In genomic region chr21:33212159-33212851, GRCh38 we compare ENCODE assay signal across 10 cellular contexts. TPM values are rescaled to one million over a fixed set of nuclear protein-coding genes. Genes with fewer than 3 reads are reported as not detected.
DNase-seq lines count a peak whose midpoint lies in the region; ATAC-seq and TF ChIP-seq lines count a peak whose summit lies in the region.
"Had no signal": no experiment of that assay in that cellular context is flagged by ENCODE, and none has a peak within 500 bp of the region (broad histone marks: within the 10 kb centered on the region; RNA-seq: fewer than 3 reads in every experiment).

No MANE protein-coding gene starts in this region.

- H3K4me1 ChIP-seq in CD4-positive, CD25-positive, alpha-beta regulatory T cell (ENCODE audit: control insufficient read depth, insufficient read depth, low read length, poor library complexity, severe bottlenecking): peaks cover 66% of the 10 kb centered on the region
- peaks cover 37% of the 10 kb centered on the region for H3K4me1 ChIP-seq in MM.1S (ENCODE audit: low read length)
- peaks cover 9% of the 10 kb centered on the region for H3K4me1 ChIP-seq in mesodermal cell (ENCODE audit: control insufficient read depth, insufficient read depth, low read length, poor library complexity, severe bottlenecking)

- CTCF ChIA-PET in GM10248 (lab: Yijun Ruan, JAX): interaction anchor here (1.4 to 2.1 kb wide), 2 partner anchors 12 to 15 kb away, joined by 4 to 8 read pairs; no protein-coding TSS in a partner anchor

- TF ChIP-seq CTCF in MM.1S (IDR thresholded peaks at IDR 0.05; ENCODE audit: low read length) (no peak), brain microvascular endothelial cell (IDR thresholded peaks at IDR 0.05; ENCODE audit: low read depth, low read length, missing control alignments) (no peak), GM10248 (IDR thresholded peaks at IDR 0.05; ENCODE audit: control extremely low read depth, extremely low read depth, low read depth, missing control alignments) (no peak)

- ATAC-seq in CD4-positive, CD25-positive, alpha-beta regulatory T cell (ENCODE audit: low read depth in 2 of 2): peak; percentile 24 to 48
- no peak for ATAC-seq in GM18519 (IDR thresholded peaks at IDR 0.05; ENCODE audit: low FRiP score, unreplicated experiment)

- H3K4me2 ChIP-seq in MM.1S (ENCODE audit: low read depth, low read length): no peak overlapping the region

- H2AFZ ChIP-seq in MM.1S (ENCODE audit: low read length): no peak overlapping the region

- no peaks in the 10 kb centered on the region for H3K27me3 Mint-ChIP-seq in CD4-positive, CD25-positive, alpha-beta regulatory T cell

- H3K9me3 ChIP-seq in CD4-positive, CD25-positive, alpha-beta regulatory T cell (ENCODE audit: control insufficient read depth in 2 of 2, low read length in 2 of 2): no peaks in the 10 kb centered on the region
- no peaks in the 10 kb centered on the region for H3K9me3 ChIP-seq in MM.1S (replicated peaks; ENCODE audit: insufficient read depth, low read length)
- H3K9me3 ChIP-seq in mesodermal cell (ENCODE audit: control insufficient read depth, low read length): peaks cover 4% of the 10 kb centered on the region

- no peak overlapping the region for H3K9ac ChIP-seq in MM.1S (ENCODE audit: low read length)

- 86 to 87% methylated on average over 6 to 7 of the region's 8 CpGs for WGBS in mesodermal cell (ENCODE audit: insufficient coverage in 2 of 2), 2 experiments

- peaks cover 0 to 4% (median 1%) of the 10 kb centered on the region in 7 donors for H3K9me3 Mint-ChIP-seq in CD4-positive, CD25-positive, alpha-beta regulatory T cell

- no peaks in the 10 kb centered on the region for H3K36me3 ChIP-seq in CD4-positive, CD25-positive, alpha-beta regulatory T cell (ENCODE audit: control insufficient read depth, insufficient read depth, low read length)
- no peaks in the 10 kb centered on the region for H3K36me3 ChIP-seq in MM.1S (replicated peaks; ENCODE audit: insufficient read depth, low read length)
- H3K36me3 ChIP-seq in brain microvascular endothelial cell (replicated peaks): no peaks in the 10 kb centered on the region
- no peaks in the 10 kb centered on the region for H3K36me3 ChIP-seq in mesodermal cell (ENCODE audit: control insufficient read depth, insufficient read depth, low read length)

- no peaks in the 10 kb centered on the region for H3K79me2 ChIP-seq in MM.1S (ENCODE audit: low read length)

- H3K9me2 ChIP-seq in MM.1S (replicated peaks; ENCODE audit: insufficient read depth, low read length): no peaks in the 10 kb centered on the region

- H3K4me3 ChIP-seq in CD4-positive, CD25-positive, alpha-beta regulatory T cell (ENCODE audit: low read depth, low read length): peak overlapping the region; percentile 43
- H3K4me3 ChIP-seq in MM.1S (ENCODE audit: low read length) (no peak overlapping the region), brain microvascular endothelial cell (ENCODE audit: low read depth, low read length) (no peak overlapping the region), mesodermal cell (ENCODE audit: extremely low read depth, insufficient read depth, low read length, poor library complexity, severe bottlenecking) (no peak overlapping the region)

- H3K27ac ChIP-seq in CD4-positive, CD25-positive, alpha-beta regulatory T cell (ENCODE audit: insufficient read depth, low read length, poor library complexity, severe bottlenecking): peak overlapping the region; percentile 71
- no peak overlapping the region for H3K27ac ChIP-seq in MM.1S (ENCODE audit: low read length)
- H3K27ac ChIP-seq in brain microvascular endothelial cell: no peak overlapping the region
- peak overlapping the region; percentile 81 for H3K27ac ChIP-seq in mesodermal cell (ENCODE audit: low read depth, low read length, severe bottlenecking)

- DNase-seq in CD4-positive, CD25-positive, alpha-beta regulatory T cell: peak in 2 of 3 donors; percentile 37 to 75
- peak; percentile 53 for DNase-seq in MM.1S
- peak; percentile 9 for DNase-seq in brain microvascular endothelial cell
- no peak for DNase-seq in middle frontal gyrus (ENCODE audit: extremely low spot score, low spot score)
- no peak for DNase-seq in GM10248 (ENCODE audit: extremely low spot score)
- no peak for DNase-seq in NCI-H187 (lab: John Stamatoyannopoulos, UW)
- DNase-seq: NCI-H1436; stimulated activated CD4-positive, alpha-beta T cell treated with anti-CD3 and anti-CD28 coated beads, Interleukin-4, amount 100 ng/mL, for 24 hours had no signal

- peak overlapping the region; percentile 81 to 98 (median 93) for H3K27ac Mint-ChIP-seq in CD4-positive, CD25-positive, alpha-beta regulatory T cell

- no peaks in the 10 kb centered on the region for H4K20me1 ChIP-seq in MM.1S (ENCODE audit: insufficient read depth, low read length)

- POLR2A ChIA-PET in GM10248 (lab: Yijun Ruan, JAX): no interaction called here

- peak overlapping the region; percentile 66 to 83 (median 73) for H3K4me3 Mint-ChIP-seq in CD4-positive, CD25-positive, alpha-beta regulatory T cell

- H3K36me3 Mint-ChIP-seq in CD4-positive, CD25-positive, alpha-beta regulatory T cell: no peaks in the 10 kb centered on the region

- H3K27me3 ChIP-seq in CD4-positive, CD25-positive, alpha-beta regulatory T cell (ENCODE audit: control insufficient read depth, insufficient read depth, low read length): no peaks in the 10 kb centered on the region
- no peaks in the 10 kb centered on the region for H3K27me3 ChIP-seq in MM.1S (replicated peaks; ENCODE audit: insufficient read depth, low read length)
- no peaks in the 10 kb centered on the region for H3K27me3 ChIP-seq in brain microvascular endothelial cell (replicated peaks)

- in situ Hi-C loops in brain microvascular endothelial cell (cut with HindIII; ENCODE audit: low pct_ligation_motif_present, low sequenced_read_pairs): no loop called here

- H3K4me1 Mint-ChIP-seq in CD4-positive, CD25-positive, alpha-beta regulatory T cell: peaks cover 21 to 91% (median 58%) of the 10 kb centered on the region in 4 donors

- peaks cover 26% of the 10 kb centered on the region for H3F3A ChIP-seq in MM.1S (ENCODE audit: insufficient read depth, low read length)

RNA-seq across cellular contexts. Expression of gene IFNAR2, which starts 17.4 kb away (rescaled TPM):
- 56.9 TPM for total RNA-seq in CD4-positive, CD25-positive, alpha-beta regulatory T cell
- polyA plus RNA-seq in CD4-positive, CD25-positive, alpha-beta regulatory T cell: 100 to 1,000 TPM; 110 to 121 (median 111) TPM
- 29.3 TPM for polyA plus RNA-seq in mesodermal cell (2013, experiment 1 of 2)
- polyA plus RNA-seq in mesodermal cell (2013, experiment 2 of 2): 29.9 TPM

RNA-seq across cellular contexts. Expression of gene IL10RB, which starts 53.9 kb away (rescaled TPM):
- 30.9 TPM for total RNA-seq in CD4-positive, CD25-positive, alpha-beta regulatory T cell
- 100 to 1,000 TPM in 1 of 4 donors, 10 to 100 TPM in 3; 72.3 to 105 (median 84.9) TPM for polyA plus RNA-seq in CD4-positive, CD25-positive, alpha-beta regulatory T cell
- polyA plus RNA-seq in mesodermal cell (2013, experiment 1 of 2): 12.6 TPM
- polyA plus RNA-seq in mesodermal cell (2013, experiment 2 of 2): 11.2 TPM

Comparison
In these comparisons a context has a peak if more than half of its experiments do, and no peak if none do; other contexts are left out.
1. DNase-seq: peak in CD4-positive, CD25-positive, alpha-beta regulatory T cell (2 of 3), MM.1S (single experiment) and brain microvascular endothelial cell (single experiment); none in middle frontal gyrus (single experiment), GM10248 (single experiment) and NCI-H187 (0 of 2).
2. H3K27ac ChIP-seq: peak in CD4-positive, CD25-positive, alpha-beta regulatory T cell (single experiment) and mesodermal cell (single experiment); none in MM.1S (single experiment) and brain microvascular endothelial cell (single experiment).